1 cellular context compared by ENCODE assay signal in genomic region chr13:51181752-51182383, GRCh38.
A peak's percentile ranks its signal among the peaks of the same experiment; 100 is the strongest.
TF ChIP-seq lines count a peak whose summit lies in the region.

No MANE protein-coding gene starts in this region.

TF ChIP-seq in WTC11, 78 proteins besides CTCF, POLR2A, EP300 and RAD21 (continued from another document):
- TF ChIP-seq NR1H2 (CRISPR knock-in tag; IDR thresholded peaks at IDR 0.05) (no peak), IRF2 (CRISPR knock-in tag; IDR thresholded peaks at IDR 0.05; ENCODE audit: borderline replicate concordance, low read depth) (no peak), ZNF671 (CRISPR knock-in tag; IDR thresholded peaks at IDR 0.05) (no peak), FOXK1 (CRISPR knock-in tag; IDR thresholded peaks at IDR 0.05) (no peak), ZMAT4 (CRISPR knock-in tag; IDR thresholded peaks at IDR 0.05) (peak; percentile 31; the same call in 1 of the 2 replicates), EMX1 (CRISPR knock-in tag; IDR thresholded peaks at IDR 0.05) (0 out of 2 replicates have a peak, but pooled peaks have one; percentile 31), ZNF416 (CRISPR knock-in tag; IDR thresholded peaks at IDR 0.05) (peak; percentile 63), TEAD4 (CRISPR knock-in tag; IDR thresholded peaks at IDR 0.05) (no peak), NFATC4 (CRISPR knock-in tag; IDR thresholded peaks at IDR 0.05) (0 out of 2 replicates have a peak, but pooled peaks have one; percentile 40)
- TF ChIP-seq, protein P1, sequence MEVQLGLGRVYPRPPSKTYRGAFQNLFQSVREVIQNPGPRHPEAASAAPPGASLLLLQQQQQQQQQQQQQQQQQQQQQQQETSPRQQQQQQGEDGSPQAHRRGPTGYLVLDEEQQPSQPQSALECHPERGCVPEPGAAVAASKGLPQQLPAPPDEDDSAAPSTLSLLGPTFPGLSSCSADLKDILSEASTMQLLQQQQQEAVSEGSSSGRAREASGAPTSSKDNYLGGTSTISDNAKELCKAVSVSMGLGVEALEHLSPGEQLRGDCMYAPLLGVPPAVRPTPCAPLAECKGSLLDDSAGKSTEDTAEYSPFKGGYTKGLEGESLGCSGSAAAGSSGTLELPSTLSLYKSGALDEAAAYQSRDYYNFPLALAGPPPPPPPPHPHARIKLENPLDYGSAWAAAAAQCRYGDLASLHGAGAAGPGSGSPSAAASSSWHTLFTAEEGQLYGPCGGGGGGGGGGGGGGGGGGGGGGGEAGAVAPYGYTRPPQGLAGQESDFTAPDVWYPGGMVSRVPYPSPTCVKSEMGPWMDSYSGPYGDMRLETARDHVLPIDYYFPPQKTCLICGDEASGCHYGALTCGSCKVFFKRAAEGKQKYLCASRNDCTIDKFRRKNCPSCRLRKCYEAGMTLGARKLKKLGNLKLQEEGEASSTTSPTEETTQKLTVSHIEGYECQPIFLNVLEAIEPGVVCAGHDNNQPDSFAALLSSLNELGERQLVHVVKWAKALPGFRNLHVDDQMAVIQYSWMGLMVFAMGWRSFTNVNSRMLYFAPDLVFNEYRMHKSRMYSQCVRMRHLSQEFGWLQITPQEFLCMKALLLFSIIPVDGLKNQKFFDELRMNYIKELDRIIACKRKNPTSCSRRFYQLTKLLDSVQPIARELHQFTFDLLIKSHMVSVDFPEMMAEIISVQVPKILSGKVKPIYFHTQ (CRISPR knock-in tag; IDR thresholded peaks at IDR 0.05), result peak; percentile 33; the same call in 1 of the 2 replicates
- TF ChIP-seq, protein P2, sequence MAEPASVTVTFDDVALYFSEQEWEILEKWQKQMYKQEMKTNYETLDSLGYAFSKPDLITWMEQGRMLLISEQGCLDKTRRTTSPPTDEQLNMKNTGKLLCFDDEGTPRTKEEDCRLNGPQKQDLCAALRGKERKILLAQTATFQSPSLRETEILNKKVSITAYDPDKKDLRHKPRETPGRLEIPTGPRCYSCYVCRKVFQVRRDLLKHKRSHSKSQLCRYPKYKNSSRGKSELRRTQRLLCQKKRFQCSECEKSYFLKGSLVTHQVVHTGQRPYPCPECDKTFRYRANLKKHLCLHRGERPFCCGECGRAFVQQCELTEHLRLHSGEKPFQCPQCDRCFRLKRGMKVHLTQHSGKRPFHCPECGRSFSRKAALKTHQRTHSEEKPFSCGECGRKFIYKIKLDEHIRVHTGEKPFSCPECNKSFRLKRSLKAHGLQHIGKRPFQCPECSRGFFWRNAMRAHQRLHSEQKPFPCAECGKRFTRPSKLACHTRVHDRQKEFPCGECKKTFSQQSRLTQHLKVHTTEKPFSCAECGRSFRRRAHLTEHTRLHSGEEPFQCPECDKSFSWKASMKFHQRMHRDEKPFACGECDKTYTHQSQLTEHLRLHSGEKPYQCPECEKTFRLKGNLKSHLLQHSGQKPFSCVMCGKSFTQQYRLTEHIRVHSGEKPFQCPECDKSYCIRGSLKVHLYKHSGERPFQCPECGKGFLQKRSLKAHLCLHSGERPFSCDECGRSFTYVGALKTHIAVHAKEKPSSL (CRISPR knock-in tag; conservative IDR thresholded peaks at IDR 0.05), result peak; percentile 26
TF ChIP-seq in WTC11: peak in this region for 6.
